13 cellular contexts compared by ENCODE assay signal in the genomic region with DNA sequence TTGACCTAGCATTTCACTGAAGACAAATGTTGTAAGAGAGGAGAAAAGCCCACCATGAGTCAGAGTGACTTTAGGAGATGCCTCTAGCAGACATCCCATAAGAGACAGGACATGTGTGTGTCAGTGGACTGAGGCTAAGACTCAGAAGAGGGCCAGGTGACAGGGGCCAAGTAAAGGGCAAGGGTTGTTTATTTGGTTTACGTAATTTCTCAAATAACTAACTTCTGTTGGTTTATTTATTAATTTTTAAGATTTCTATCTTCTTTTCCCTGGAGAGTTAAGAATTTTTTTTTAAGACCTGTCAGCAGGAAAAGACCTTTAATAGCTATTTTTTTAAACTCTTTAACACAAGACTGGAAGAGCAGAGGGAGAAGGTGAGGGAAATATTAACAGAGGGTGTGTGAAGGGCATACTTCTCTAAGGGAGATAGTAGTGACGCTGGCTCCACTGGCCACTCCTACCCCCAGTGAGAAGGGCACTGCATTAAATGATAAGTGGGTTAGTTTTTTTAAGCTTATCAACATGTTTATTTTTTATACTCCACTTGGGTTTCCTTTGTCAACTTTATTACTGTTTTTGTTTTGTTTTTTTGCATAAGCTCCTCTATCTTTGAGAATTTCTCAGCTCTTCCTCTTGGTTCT.
DNase-seq lines count a peak whose midpoint lies in the region; ATAC-seq and TF ChIP-seq lines count a peak whose summit lies in the region.
"Had no signal": no experiment of that assay in that cellular context is flagged by ENCODE, and none has a peak within 500 bp of the region (broad histone marks: within the 10 kb centered on the region; RNA-seq: fewer than 3 reads in every experiment).

No MANE protein-coding gene starts in this region.

- peaks cover 59% of the 10 kb centered on the region for H3K4me1 ChIP-seq in effector memory CD4-positive, alpha-beta T cell (ENCODE audit: control insufficient read depth, insufficient read depth, low read length, poor library complexity, severe bottlenecking)

- no peaks in the 10 kb centered on the region for H3K9me3 Mint-ChIP-seq in stimulated activated naive CD8-positive, alpha-beta T cell treated with anti-CD3 and anti-CD28 coated beads, Interleukin-15, Interleukin-2, amounts not matched to agents 100 ng/mL and 50 ng/mL, for 24 hours

- peaks cover 75% of the 10 kb centered on the region for H3K4me1 Mint-ChIP-seq in stimulated activated naive CD8-positive, alpha-beta T cell treated with anti-CD3 and anti-CD28 coated beads, Interleukin-15, Interleukin-2, amounts not matched to agents 100 ng/mL and 50 ng/mL, for 24 hours (ENCODE audit: low read depth)

- H3K36me3 ChIP-seq in effector memory CD4-positive, alpha-beta T cell (ENCODE audit: control insufficient read depth, insufficient read depth, low read length), result peaks cover 47% of the 10 kb centered on the region

- H3K36me3 Mint-ChIP-seq in stimulated activated naive CD8-positive, alpha-beta T cell treated with anti-CD3 and anti-CD28 coated beads, Interleukin-15, Interleukin-2, amounts not matched to agents 100 ng/mL and 50 ng/mL, for 24 hours (ENCODE audit: low read depth), result peaks cover 80% of the 10 kb centered on the region

- H3K4me3 Mint-ChIP-seq in stimulated activated naive CD8-positive, alpha-beta T cell treated with anti-CD3 and anti-CD28 coated beads, Interleukin-15, Interleukin-2, amounts not matched to agents 100 ng/mL and 50 ng/mL, for 24 hours, result peak overlapping the region; percentile 92

- H3K9me3 ChIP-seq in effector memory CD4-positive, alpha-beta T cell (ENCODE audit: control insufficient read depth, low read length), result no peaks in the 10 kb centered on the region
- H3K9me3 ChIP-seq: ascending aorta, SK-N-SH had no signal

- peak overlapping the region; percentile 61 for H3K27ac Mint-ChIP-seq in stimulated activated naive CD8-positive, alpha-beta T cell treated with anti-CD3 and anti-CD28 coated beads, Interleukin-15, Interleukin-2, amounts not matched to agents 100 ng/mL and 50 ng/mL, for 24 hours

- DNase-seq in stimulated activated naive CD8-positive, alpha-beta T cell treated with anti-CD3 and anti-CD28 coated beads, Interleukin-15, Interleukin-2, amounts not matched to agents 100 U/mL and 50 U/mL, for 24 hours, result no peak
- no peak for DNase-seq in effector memory CD4-positive, alpha-beta T cell
- no peak for DNase-seq in NCI-H1694 (lab: John Stamatoyannopoulos, UW)
- no peak for DNase-seq in GM19240 (ENCODE audit: insufficient read length, low spot score)
- DNase-seq: activated CD4-positive, alpha-beta T cell treated with anti-CD3 and anti-CD28 coated beads, Interleukin-2, amount 50 U/mL, for 1 hour; effector CD8-positive, alpha-beta T cell; left colon; NCI-H187 treated with DMSO at 0.1 percent for 48 hours; occipital lobe; SK-N-SH had no signal

- H3K4me3 ChIP-seq in effector memory CD4-positive, alpha-beta T cell (ENCODE audit: insufficient read depth, low read depth, low read length, poor library complexity, severe bottlenecking), result no peak overlapping the region
- H3K4me3 ChIP-seq: ascending aorta had no signal

- no peaks in the 10 kb centered on the region for H3K27me3 Mint-ChIP-seq in stimulated activated naive CD8-positive, alpha-beta T cell treated with anti-CD3 and anti-CD28 coated beads, Interleukin-15, Interleukin-2, amounts not matched to agents 100 ng/mL and 50 ng/mL, for 24 hours

- no peaks in the 10 kb centered on the region for H3K27me3 ChIP-seq in effector memory CD4-positive, alpha-beta T cell (replicated peaks; ENCODE audit: control insufficient read depth, insufficient read depth, low read length, poor library complexity, severe bottlenecking)
- H3K27me3 ChIP-seq: ascending aorta had no signal

- peak overlapping the region; percentile 30 for H3K27ac ChIP-seq in effector memory CD4-positive, alpha-beta T cell (ENCODE audit: insufficient read depth, low read length, poor library complexity, severe bottlenecking)
- H3K27ac ChIP-seq: ascending aorta had no signal

- no peak for ATAC-seq in stimulated activated naive CD8-positive, alpha-beta T cell treated with anti-CD3 and anti-CD28 coated beads, Interleukin-15, Interleukin-2, amounts not matched to agents 100 U/mL and 50 U/mL, for 24 hours
- ATAC-seq in SK-N-SH treated with all-trans-retinoic acid at 6 μM for 48 hours, result no peak
- ATAC-seq: left colon had no signal

TF ChIP-seq in SK-N-SH treated with all-trans-retinoic acid at 6 μM for 48 hours, 23 proteins besides CTCF, POLR2A, EP300 and RAD21:
- TF ChIP-seq GLIS3 (CRISPR knock-in tag; IDR thresholded peaks at IDR 0.05) (no peak), ISL1 (CRISPR knock-in tag; IDR thresholded peaks at IDR 0.05) (no peak), ZC3H10 (CRISPR knock-in tag; IDR thresholded peaks at IDR 0.05) (no peak), TOX (CRISPR knock-in tag; IDR thresholded peaks at IDR 0.05; ENCODE audit: borderline replicate concordance) (no peak), ESRRG (CRISPR knock-in tag; IDR thresholded peaks at IDR 0.05) (no peak), ZFP30 (CRISPR knock-in tag; IDR thresholded peaks at IDR 0.05) (no peak), PPARA (CRISPR knock-in tag; IDR thresholded peaks at IDR 0.05; ENCODE audit: borderline replicate concordance) (no peak), CSDC2 (CRISPR knock-in tag; IDR thresholded peaks at IDR 0.05) (no peak), ZNF8 (CRISPR knock-in tag; IDR thresholded peaks at IDR 0.05) (no peak), TCF4 (CRISPR knock-in tag; IDR thresholded peaks at IDR 0.05; ENCODE audit: borderline replicate concordance) (no peak)
- TF ChIP-seq, protein P1, sequence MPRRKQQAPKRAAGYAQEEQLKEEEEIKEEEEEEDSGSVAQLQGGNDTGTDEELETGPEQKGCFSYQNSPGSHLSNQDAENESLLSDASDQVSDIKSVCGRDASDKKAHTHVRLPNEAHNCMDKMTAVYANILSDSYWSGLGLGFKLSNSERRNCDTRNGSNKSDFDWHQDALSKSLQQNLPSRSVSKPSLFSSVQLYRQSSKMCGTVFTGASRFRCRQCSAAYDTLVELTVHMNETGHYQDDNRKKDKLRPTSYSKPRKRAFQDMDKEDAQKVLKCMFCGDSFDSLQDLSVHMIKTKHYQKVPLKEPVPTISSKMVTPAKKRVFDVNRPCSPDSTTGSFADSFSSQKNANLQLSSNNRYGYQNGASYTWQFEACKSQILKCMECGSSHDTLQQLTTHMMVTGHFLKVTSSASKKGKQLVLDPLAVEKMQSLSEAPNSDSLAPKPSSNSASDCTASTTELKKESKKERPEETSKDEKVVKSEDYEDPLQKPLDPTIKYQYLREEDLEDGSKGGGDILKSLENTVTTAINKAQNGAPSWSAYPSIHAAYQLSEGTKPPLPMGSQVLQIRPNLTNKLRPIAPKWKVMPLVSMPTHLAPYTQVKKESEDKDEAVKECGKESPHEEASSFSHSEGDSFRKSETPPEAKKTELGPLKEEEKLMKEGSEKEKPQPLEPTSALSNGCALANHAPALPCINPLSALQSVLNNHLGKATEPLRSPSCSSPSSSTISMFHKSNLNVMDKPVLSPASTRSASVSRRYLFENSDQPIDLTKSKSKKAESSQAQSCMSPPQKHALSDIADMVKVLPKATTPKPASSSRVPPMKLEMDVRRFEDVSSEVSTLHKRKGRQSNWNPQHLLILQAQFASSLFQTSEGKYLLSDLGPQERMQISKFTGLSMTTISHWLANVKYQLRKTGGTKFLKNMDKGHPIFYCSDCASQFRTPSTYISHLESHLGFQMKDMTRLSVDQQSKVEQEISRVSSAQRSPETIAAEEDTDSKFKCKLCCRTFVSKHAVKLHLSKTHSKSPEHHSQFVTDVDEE (CRISPR knock-in tag; IDR thresholded peaks at IDR 0.05), result no peak
- TF ChIP-seq, protein P2, sequence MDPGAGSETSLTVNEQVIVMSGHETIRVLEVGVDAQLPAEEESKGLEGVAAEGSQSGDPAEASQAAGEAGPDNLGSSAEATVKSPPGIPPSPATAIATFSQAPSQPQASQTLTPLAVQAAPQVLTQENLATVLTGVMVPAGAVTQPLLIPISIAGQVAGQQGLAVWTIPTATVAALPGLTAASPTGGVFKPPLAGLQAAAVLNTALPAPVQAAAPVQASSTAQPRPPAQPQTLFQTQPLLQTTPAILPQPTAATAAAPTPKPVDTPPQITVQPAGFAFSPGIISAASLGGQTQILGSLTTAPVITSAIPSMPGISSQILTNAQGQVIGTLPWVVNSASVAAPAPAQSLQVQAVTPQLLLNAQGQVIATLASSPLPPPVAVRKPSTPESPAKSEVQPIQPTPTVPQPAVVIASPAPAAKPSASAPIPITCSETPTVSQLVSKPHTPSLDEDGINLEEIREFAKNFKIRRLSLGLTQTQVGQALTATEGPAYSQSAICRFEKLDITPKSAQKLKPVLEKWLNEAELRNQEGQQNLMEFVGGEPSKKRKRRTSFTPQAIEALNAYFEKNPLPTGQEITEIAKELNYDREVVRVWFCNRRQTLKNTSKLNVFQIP (CRISPR knock-in tag; IDR thresholded peaks at IDR 0.05; ENCODE audit: borderline replicate concordance, low read depth), result no peak
- TF ChIP-seq, protein P3, sequence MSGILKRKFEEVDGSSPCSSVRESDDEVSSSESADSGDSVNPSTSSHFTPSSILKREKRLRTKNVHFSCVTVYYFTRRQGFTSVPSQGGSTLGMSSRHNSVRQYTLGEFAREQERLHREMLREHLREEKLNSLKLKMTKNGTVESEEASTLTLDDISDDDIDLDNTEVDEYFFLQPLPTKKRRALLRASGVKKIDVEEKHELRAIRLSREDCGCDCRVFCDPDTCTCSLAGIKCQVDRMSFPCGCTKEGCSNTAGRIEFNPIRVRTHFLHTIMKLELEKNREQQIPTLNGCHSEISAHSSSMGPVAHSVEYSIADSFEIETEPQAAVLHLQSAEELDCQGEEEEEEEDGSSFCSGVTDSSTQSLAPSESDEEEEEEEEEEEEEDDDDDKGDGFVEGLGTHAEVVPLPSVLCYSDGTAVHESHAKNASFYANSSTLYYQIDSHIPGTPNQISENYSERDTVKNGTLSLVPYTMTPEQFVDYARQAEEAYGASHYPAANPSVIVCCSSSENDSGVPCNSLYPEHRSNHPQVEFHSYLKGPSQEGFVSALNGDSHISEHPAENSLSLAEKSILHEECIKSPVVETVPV (CRISPR knock-in tag; IDR thresholded peaks at IDR 0.05), result no peak
